In genomic region chr10:110803239-110803593, GRCh38 we compare ENCODE assay signal across 9 cellular contexts.
A peak's percentile ranks its signal among the peaks of the same experiment; 100 is the strongest.
DNase-seq lines count a peak whose midpoint lies in the region; ATAC-seq and TF ChIP-seq lines count a peak whose summit lies in the region.
"Had no signal": no experiment of that assay in that cellular context is flagged by ENCODE, and none has a peak within 500 bp of the region (broad histone marks: within the 10 kb centered on the region; RNA-seq: fewer than 3 reads in every experiment).

No MANE protein-coding gene starts in this region.

- peak overlapping the region in 9 of 10 donors; percentile 55 to 84 (median 70) for H3K4me3 Mint-ChIP-seq in naive thymus-derived CD4-positive, alpha-beta T cell
- H3K4me3 Mint-ChIP-seq in endothelial cell (ENCODE audit: unreplicated experiment) (no peak overlapping the region), Calu3 (ENCODE audit: low read depth, unreplicated experiment) (no peak overlapping the region)

- H3K27me3 ChIP-seq in naive thymus-derived CD4-positive, alpha-beta T cell (ENCODE audit: control insufficient read depth in 2 of 2, insufficient read depth in 2 of 2, low read length in 2 of 2): no peaks in the 10 kb centered on the region

- TF ChIP-seq CTCF in endothelial cell (IDR thresholded peaks at IDR 0.05; ENCODE audit: unreplicated experiment) (no peak), Calu3 (IDR thresholded peaks at IDR 0.05; ENCODE audit: unreplicated experiment) (no peak)

- BruUV-seq in Calu3 (replicated peaks; lab: Mats Ljungman, UMichigan): no TSS peak

- H3K9me3 ChIP-seq in naive thymus-derived CD4-positive, alpha-beta T cell (ENCODE audit: control insufficient read depth in 2 of 3, low read length in 3 of 3): no peaks in the 10 kb centered on the region

- DNase-seq in NCI-H69 (lab: John Stamatoyannopoulos, UW) (peak; percentile 48), NCI-H82 treated with DMSO at 0.1 percent for 48 hours (lab: John Stamatoyannopoulos, UW; ENCODE audit: unreplicated experiment) (no peak), endothelial cell (ENCODE audit: low spot score) (no peak), Calu3 (no peak)
- DNase-seq in naive thymus-derived CD4-positive, alpha-beta T cell: no peak
- no peak for DNase-seq in activated CD4-positive, CD25-positive, alpha-beta regulatory T cell treated with anti-CD3 and anti-CD28 coated beads, Interleukin-2, amount 50 U/mL, for 72 hours

- CTCF ChIA-PET in naive thymus-derived CD4-positive, alpha-beta T cell (lab: Charles Lee): interaction anchor here (0.6 to 4.0 kb wide), 27 partner anchors 9 to 493 kb away, joined by 3 to 37 read pairs (median 5); partner anchors contain the start of gene PDCD4
- CTCF ChIA-PET in Calu3 (lab: Charles Lee): interaction anchor here (1.0 to 1.4 kb wide), 4 partner anchors 10 to 91 kb away, joined by 3 to 6 read pairs (median 6); no protein-coding TSS in a partner anchor

- no peaks in the 10 kb centered on the region for H3K27me3 Mint-ChIP-seq in naive thymus-derived CD4-positive, alpha-beta T cell
- H3K27me3 Mint-ChIP-seq in endothelial cell (ENCODE audit: unreplicated experiment): peaks cover 2% of the 10 kb centered on the region
- H3K27me3 Mint-ChIP-seq in Calu3 (ENCODE audit: unreplicated experiment): peaks cover 24% of the 10 kb centered on the region

- H3K36me3 ChIP-seq in naive thymus-derived CD4-positive, alpha-beta T cell (ENCODE audit: control insufficient read depth in 2 of 3, insufficient read depth in 3 of 3, low read length in 3 of 3): no peaks in the 10 kb centered on the region

- peaks cover 0 to 6% (median 0%) of the 10 kb centered on the region in 5 donors for H3K36me3 Mint-ChIP-seq in naive thymus-derived CD4-positive, alpha-beta T cell
- H3K36me3 Mint-ChIP-seq in endothelial cell (ENCODE audit: low read depth, unreplicated experiment) (no peaks in the 10 kb centered on the region), Calu3 (ENCODE audit: insufficient read depth, unreplicated experiment) (no peaks in the 10 kb centered on the region)

- peak overlapping the region; percentile 61 for H3K27ac ChIP-seq in naive thymus-derived CD4-positive, alpha-beta T cell (ENCODE audit: low read depth, low read length)

- no peak overlapping the region for H3K4me3 ChIP-seq in naive thymus-derived CD4-positive, alpha-beta T cell (ENCODE audit: low read length)
- H3K4me3 ChIP-seq: lung had no signal

- H3K27ac Mint-ChIP-seq in naive thymus-derived CD4-positive, alpha-beta T cell: peak overlapping the region; percentile 85 to 100 (median 93)
- H3K27ac Mint-ChIP-seq in endothelial cell (ENCODE audit: unreplicated experiment): no peak overlapping the region
- no peak overlapping the region for H3K27ac Mint-ChIP-seq in Calu3 (ENCODE audit: unreplicated experiment)

- H3K4me1 ChIP-seq in naive thymus-derived CD4-positive, alpha-beta T cell (ENCODE audit: control insufficient read depth in 2 of 2, insufficient read depth in 2 of 2, low read length in 2 of 2): peaks cover 25 to 34% of the 10 kb centered on the region in 2 donors

- H3K9me3 Mint-ChIP-seq in naive thymus-derived CD4-positive, alpha-beta T cell: peaks cover 0 to 4% (median 0%) of the 10 kb centered on the region in 11 donors
- no peaks in the 10 kb centered on the region for H3K9me3 Mint-ChIP-seq in endothelial cell (ENCODE audit: unreplicated experiment)
- H3K9me3 Mint-ChIP-seq in Calu3 (ENCODE audit: low read depth, unreplicated experiment): no peaks in the 10 kb centered on the region

- peak; percentile 77 for ATAC-seq in GM18502 (IDR thresholded peaks at IDR 0.05; ENCODE audit: poor library complexity, unreplicated experiment)
- peak; percentile 64 for ATAC-seq in GM21717 (IDR thresholded peaks at IDR 0.05; ENCODE audit: unreplicated experiment)
- ATAC-seq in naive thymus-derived CD4-positive, alpha-beta T cell: no peak

- POLR2A ChIA-PET in naive thymus-derived CD4-positive, alpha-beta T cell (lab: Charles Lee): interaction anchor here (0.6 to 4.8 kb wide), 23 partner anchors 9 to 263 kb away, joined by 3 to 46 read pairs (median 7); partner anchors contain the start of gene PDCD4

- peaks cover 25 to 53% (median 44%) of the 10 kb centered on the region in 7 donors for H3K4me1 Mint-ChIP-seq in naive thymus-derived CD4-positive, alpha-beta T cell
- H3K4me1 Mint-ChIP-seq in endothelial cell (ENCODE audit: unreplicated experiment): peaks cover 15% of the 10 kb centered on the region
- peaks cover 8% of the 10 kb centered on the region for H3K4me1 Mint-ChIP-seq in Calu3 (ENCODE audit: low read depth, unreplicated experiment)

- intact Hi-C loops in naive thymus-derived CD4-positive, alpha-beta T cell (cut with micrococcal nuclease): loop anchor here (2.0 to 5.0 kb wide), 5 partner anchors 20 to 89 kb away; no protein-coding TSS in a partner anchor
- intact Hi-C loops in Calu3 (cut with micrococcal nuclease; ENCODE audit: unreplicated experiment): no loop called here

Comparison
In these comparisons a context has a peak if more than half of its experiments do, and no peak if none do; other contexts are left out.
1. H3K27ac Mint-ChIP-seq: peak in naive thymus-derived CD4-positive, alpha-beta T cell (9 of 9); none in endothelial cell (single experiment) and Calu3 (single experiment).
2. H3K4me3 Mint-ChIP-seq: peak in naive thymus-derived CD4-positive, alpha-beta T cell (9 of 10); none in endothelial cell (single experiment) and Calu3 (single experiment).